1 cellular context compared by ENCODE assay signal in genomic region chr11:12043959-12044772, GRCh38.
TF ChIP-seq lines count a peak whose summit lies in the region.

No MANE protein-coding gene starts in this region.

TF ChIP-seq in HepG2, 621 proteins besides CTCF, POLR2A, EP300 and RAD21 (continued from another document and continues in another):
- 0 out of 2 replicates have a peak, but pooled peaks have one; percentile 31 for TF ChIP-seq SNAPC4 (CRISPR knock-in tag; IDR thresholded peaks at IDR 0.05)
- peak; percentile 64; the same call in 1 of the 2 replicates for TF ChIP-seq IKZF5 (CRISPR knock-in tag; IDR thresholded peaks at IDR 0.05)
- TF ChIP-seq ZNF724P (CRISPR knock-in tag; IDR thresholded peaks at IDR 0.05; ENCODE audit: borderline replicate concordance), result no peak
- TF ChIP-seq ZNF772 (CRISPR knock-in tag; IDR thresholded peaks at IDR 0.05), result no peak
- TF ChIP-seq REL (CRISPR knock-in tag; conservative IDR thresholded peaks at IDR 0.05), result no peak
- TF ChIP-seq KDM3A (CRISPR knock-in tag; IDR thresholded peaks at IDR 0.05; ENCODE audit: low read depth), result no peak
- no peak for TF ChIP-seq ZNF75D (CRISPR knock-in tag; IDR thresholded peaks at IDR 0.05; ENCODE audit: borderline replicate concordance)
- TF ChIP-seq NBN (conservative IDR thresholded peaks at IDR 0.05), result no peak
- no peak for TF ChIP-seq IKZF4 (CRISPR knock-in tag; IDR thresholded peaks at IDR 0.05; ENCODE audit: borderline replicate concordance, low read depth, not compliant biosample characterization)
- peak; percentile 28; the same call in 1 of the 2 replicates for TF ChIP-seq ZNF747 (CRISPR knock-in tag; IDR thresholded peaks at IDR 0.05; ENCODE audit: borderline replicate concordance)
- TF ChIP-seq ZNF670 (CRISPR knock-in tag; IDR thresholded peaks at IDR 0.05; ENCODE audit: borderline replicate concordance), result peak; percentile 93
- TF ChIP-seq JUNB (CRISPR knock-in tag; IDR thresholded peaks at IDR 0.05; ENCODE audit: borderline replicate concordance), result no peak
- TF ChIP-seq ZNF251 (CRISPR knock-in tag; IDR thresholded peaks at IDR 0.05), result no peak
- no peak for TF ChIP-seq SATB2 (CRISPR knock-in tag; IDR thresholded peaks at IDR 0.05)
- TF ChIP-seq ZNF646 (CRISPR knock-in tag; IDR thresholded peaks at IDR 0.05), result no peak
- TF ChIP-seq MLXIP (CRISPR knock-in tag; IDR thresholded peaks at IDR 0.05; ENCODE audit: borderline replicate concordance), result no peak; the same call in 1 of the 2 replicates
- TF ChIP-seq GMEB1 (CRISPR knock-in tag; IDR thresholded peaks at IDR 0.05; ENCODE audit: borderline replicate concordance), result no peak
- TF ChIP-seq ZNF780A (CRISPR knock-in tag; IDR thresholded peaks at IDR 0.05), result no peak
- no peak for TF ChIP-seq ZNF326 (CRISPR knock-in tag; IDR thresholded peaks at IDR 0.05; ENCODE audit: borderline replicate concordance)
- no peak for TF ChIP-seq ZNF503 (CRISPR knock-in tag; IDR thresholded peaks at IDR 0.05)
- no peak for TF ChIP-seq SAFB2 (CRISPR knock-in tag; IDR thresholded peaks at IDR 0.05; ENCODE audit: borderline replicate concordance, low read depth)
- no peak for TF ChIP-seq NRL (CRISPR knock-in tag; IDR thresholded peaks at IDR 0.05; ENCODE audit: borderline replicate concordance)
- TF ChIP-seq ZBTB42 (CRISPR knock-in tag; IDR thresholded peaks at IDR 0.05), result no peak
- no peak for TF ChIP-seq MXD3 (CRISPR knock-in tag; IDR thresholded peaks at IDR 0.05)
- no peak for TF ChIP-seq ZNF629 (CRISPR knock-in tag; conservative IDR thresholded peaks at IDR 0.05)
- peak; percentile 77 for TF ChIP-seq KAT8 (CRISPR knock-in tag; IDR thresholded peaks at IDR 0.05)
- TF ChIP-seq PLSCR1 (CRISPR knock-in tag; IDR thresholded peaks at IDR 0.05; ENCODE audit: borderline replicate concordance), result no peak
- TF ChIP-seq THRA (CRISPR knock-in tag; IDR thresholded peaks at IDR 0.05; ENCODE audit: borderline replicate concordance), result no peak
- TF ChIP-seq ZMYM3 (CRISPR knock-in tag; IDR thresholded peaks at IDR 0.05), result no peak
- no peak for TF ChIP-seq BATF2 (CRISPR knock-in tag; IDR thresholded peaks at IDR 0.05)
- TF ChIP-seq ZNF350 (CRISPR knock-in tag; IDR thresholded peaks at IDR 0.05; ENCODE audit: borderline replicate concordance, low read depth), result peak; percentile 44; the same call in 1 of the 2 replicates
